ENCODE assay signal across 12 cellular contexts in genomic region chr5:171312129-171312819, GRCh38. TPM values are rescaled to one million over a fixed set of nuclear protein-coding genes. Genes with fewer than 3 reads are reported as not detected.
DNase-seq lines count a peak whose midpoint lies in the region; ATAC-seq and TF ChIP-seq lines count a peak whose summit lies in the region.
"Had no signal": no experiment of that assay in that cellular context is flagged by ENCODE, and none has a peak within 500 bp of the region (broad histone marks: within the 10 kb centered on the region; RNA-seq: fewer than 3 reads in every experiment).

No MANE protein-coding gene starts in this region.

- no peak for TF ChIP-seq POLR2A in esophagus squamous epithelium (IDR thresholded peaks at IDR 0.05)

- H3K36me3 ChIP-seq in esophagus squamous epithelium: no peaks in the 10 kb centered on the region

- peak overlapping the region in 1 of 2 donors; percentile 12 for H3K27ac Mint-ChIP-seq in natural killer cell treated with Interleukin-12 subunit alpha and Interleukin-12 subunit beta and Interleukin-15 and Interleukin-18, amount 100 ng/mL, for 72 hours

- peaks cover 72 to 100% (median 89%) of the 10 kb centered on the region in 4 donors for H3K27me3 ChIP-seq in esophagus squamous epithelium

- 5 to 6% methylated on average over 8 to 27 of the region's 66 CpGs for WGBS in esophagus squamous epithelium, 2 donors

- peaks cover 7% of the 10 kb centered on the region for H3K36me3 Mint-ChIP-seq in natural killer cell treated with Interleukin-12 subunit alpha and Interleukin-12 subunit beta and Interleukin-15 and Interleukin-18, amount 100 ng/mL, for 72 hours

- in situ Hi-C loops in ACHN (cut with HindIII; ENCODE audit: low pct_ligation_motif_present, low pct_unique_long_range_greater_than_20kb, low sequenced_read_pairs) (no loop called here), G401 (cut with HindIII; ENCODE audit: low sequenced_read_pairs) (no loop called here)

- peak overlapping the region; percentile 84 for H3K4me3 Mint-ChIP-seq in natural killer cell treated with Interleukin-12 subunit alpha and Interleukin-12 subunit beta and Interleukin-15 and Interleukin-18, amount 100 ng/mL, for 72 hours

- peaks cover 41 to 47% of the 10 kb centered on the region in 2 donors for H3K27me3 Mint-ChIP-seq in natural killer cell treated with Interleukin-12 subunit alpha and Interleukin-12 subunit beta and Interleukin-15 and Interleukin-18, amount 100 ng/mL, for 72 hours

- ATAC-seq in natural killer cell treated with Interleukin-12 subunit alpha and Interleukin-12 subunit beta and Interleukin-15 and Interleukin-18, amount 100 ng/mL, for 72 hours: no peak
- no peak for ATAC-seq in HG03521 (IDR thresholded peaks at IDR 0.05; ENCODE audit: unreplicated experiment)
- no peak for ATAC-seq in GM18858 (IDR thresholded peaks at IDR 0.05; ENCODE audit: unreplicated experiment)

- H3K4me1 ChIP-seq in esophagus squamous epithelium: peaks cover 43 to 92% (median 46%) of the 10 kb centered on the region in 3 donors

- H3K9me3 Mint-ChIP-seq in natural killer cell treated with Interleukin-12 subunit alpha and Interleukin-12 subunit beta and Interleukin-15 and Interleukin-18, amount 100 ng/mL, for 72 hours: no peaks in the 10 kb centered on the region

- H3K9me3 ChIP-seq in esophagus squamous epithelium: no peaks in the 10 kb centered on the region

- H3K4me1 Mint-ChIP-seq in natural killer cell treated with Interleukin-12 subunit alpha and Interleukin-12 subunit beta and Interleukin-15 and Interleukin-18, amount 100 ng/mL, for 72 hours (ENCODE audit: low read depth in 2 of 2): peaks cover 14 to 28% of the 10 kb centered on the region in 2 donors

- H3K27ac ChIP-seq in coronary artery (no peak overlapping the region), esophagus squamous epithelium (no peak overlapping the region)

- intact Hi-C loops in esophagus squamous epithelium (cut with DNase I): no loop called here

- H3K4me3 ChIP-seq in coronary artery (peak overlapping the region; percentile 56), esophagus squamous epithelium (peak overlapping the region in 2 of 4 donors; percentile 29 to 45)

- TF ChIP-seq CTCF in coronary artery (IDR thresholded peaks at IDR 0.05): no peak
- TF ChIP-seq CTCF in esophagus squamous epithelium (IDR thresholded peaks at IDR 0.05): no peak

- DNase-seq in ACHN: peak; percentile 8
- peak; percentile 33 for DNase-seq in G401 (ENCODE audit: low spot score)
- no peak for DNase-seq in coronary artery (ENCODE audit: low spot score)
- no peak for DNase-seq in natural killer cell treated with Interleukin-12 subunit alpha and Interleukin-12 subunit beta and Interleukin-15 and Interleukin-18, amount 100 ng/mL, for 72 hours (ENCODE audit: low spot score)
- DNase-seq in NCI-H446 treated with DMSO at 0.1 percent for 48 hours (lab: John Stamatoyannopoulos, UW): no peak
- no peak for DNase-seq in esophagus squamous epithelium (lab: John Stamatoyannopoulos, UW)
- DNase-seq: cerebellar nuclear complex, DMS79 treated with DMSO at 0.1 percent for 48 hours, hypothalamus had no signal

RNA-seq across cellular contexts. Expression of gene TLX3, which starts 3.2 kb away (rescaled TPM):
- not detected in 2 replicates for total RNA-seq in G401 (2014; rRNA removed; shearing (Covaris generic))
- total RNA-seq in natural killer cell treated with Interleukin-12 subunit alpha and Interleukin-12 subunit beta and Interleukin-15 and Interleukin-18, amount 100 ng/mL, for 72 hours: not detected
- not detected for total RNA-seq in esophagus squamous epithelium
- total RNA-seq: pulmonary artery endothelial cell had no signal

Comparison
In these comparisons a context has a peak if more than half of its experiments do, and no peak if none do; other contexts are left out.
1. DNase-seq: peak in ACHN (single experiment) and G401 (single experiment); none in coronary artery (single experiment), natural killer cell treated with Interleukin-12 subunit alpha and Interleukin-12 subunit beta and Interleukin-15 and Interleukin-18, amount 100 ng/mL, for 72 hours (single experiment), NCI-H446 treated with DMSO at 0.1 percent for 48 hours (single experiment) and esophagus squamous epithelium (single experiment).